14 cellular contexts compared by ENCODE assay signal in the genomic region with DNA sequence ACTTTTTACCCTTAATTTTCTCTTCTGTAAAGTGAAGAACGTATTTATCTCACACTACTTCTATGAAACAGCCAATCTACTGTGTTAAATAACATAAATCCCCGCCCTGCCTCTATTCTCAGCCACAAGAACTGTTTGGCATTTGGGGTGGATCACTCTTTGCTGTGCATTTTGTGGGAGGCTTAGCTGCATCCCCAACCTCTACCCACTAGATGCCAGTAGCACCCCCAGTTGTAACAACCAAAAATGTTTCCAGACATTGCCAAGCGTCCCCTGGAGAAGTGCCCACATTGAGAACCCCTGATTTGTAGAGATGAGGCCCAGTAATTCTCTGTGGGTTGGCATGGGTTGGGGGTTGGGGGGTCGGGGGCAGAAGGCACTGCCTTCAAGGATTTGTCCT.
DNase-seq lines count a peak whose midpoint lies in the region; ATAC-seq, FAIRE-seq and TF ChIP-seq lines count a peak whose summit lies in the region.
"Had no signal": no experiment of that assay in that cellular context is flagged by ENCODE, and none has a peak within 500 bp of the region (broad histone marks: within the 10 kb centered on the region; RNA-seq: fewer than 3 reads in every experiment).

No MANE protein-coding gene starts in this region.

- ATAC-seq in GM21367 (IDR thresholded peaks at IDR 0.05; ENCODE audit: unreplicated experiment) (peak; percentile 35), HG03097 (IDR thresholded peaks at IDR 0.05; ENCODE audit: low FRiP score, unreplicated experiment) (no peak), HG03457 (IDR thresholded peaks at IDR 0.05; ENCODE audit: unreplicated experiment) (no peak)
- ATAC-seq: T-cell had no signal

- H3K4me3 ChIP-seq in KMS-11 (IDR thresholded peaks at IDR 0.05; ENCODE audit: insufficient read depth, low read depth, low read length) (no peak overlapping the region), mucosa of rectum (ENCODE audit: low read length in 2 of 2) (peak overlapping the region in 1 of 2 donors; percentile 33), kidney (ENCODE audit: low read length in 2 of 2) (no peak overlapping the region)
- H3K4me3 ChIP-seq: heart right ventricle, left ventricle myocardium inferior, tibial artery had no signal

- peak; percentile 15 to 29 for DNase-seq in NOMO-1 (lab: John Stamatoyannopoulos, UW; ENCODE audit: unreplicated experiment in 2 of 2)
- DNase-seq in NOMO-1 treated with dmso at 0.1 percent for 144 hours (lab: John Stamatoyannopoulos, UW; ENCODE audit: unreplicated experiment): no peak
- no peak for DNase-seq in kidney
- DNase-seq: activated CD4-positive, alpha-beta T cell treated with anti-CD3 and anti-CD28 coated beads, Interleukin-2, amount 10 ng/mL, durations not matched to agents 7 days and 5 days; heart right ventricle; left ventricle myocardium inferior; T-cell; tibial artery had no signal

- H3K79me2 ChIP-seq in KMS-11 (ENCODE audit: insufficient read depth, low read depth): no peaks in the 10 kb centered on the region

- H3K9me3 ChIP-seq in mucosa of rectum (ENCODE audit: control insufficient read depth in 2 of 2, low read length in 2 of 2) (no peaks in the 10 kb centered on the region), kidney (ENCODE audit: control insufficient read depth in 1 of 2, low read length in 2 of 2) (no peaks in the 10 kb centered on the region)
- H3K9me3 ChIP-seq: heart right ventricle, left ventricle myocardium inferior, tibial artery had no signal

- H3K36me3 ChIP-seq in KMS-11 (ENCODE audit: insufficient read depth) (no peaks in the 10 kb centered on the region), mucosa of rectum (ENCODE audit: control insufficient read depth in 2 of 2, insufficient read depth in 2 of 2, low read length in 2 of 2) (no peaks in the 10 kb centered on the region), kidney (ENCODE audit: control insufficient read depth in 1 of 2, insufficient read depth in 2 of 2, low read length in 2 of 2) (no peaks in the 10 kb centered on the region)
- H3K36me3 ChIP-seq: heart right ventricle, left ventricle myocardium inferior, tibial artery had no signal

- no peaks in the 10 kb centered on the region for H4K20me1 ChIP-seq in KMS-11 (ENCODE audit: insufficient read depth)

- peak overlapping the region; percentile 98 for H3K4me2 ChIP-seq in KMS-11

- H3K27me3 ChIP-seq in KMS-11 (ENCODE audit: insufficient read depth, low read depth): no peaks in the 10 kb centered on the region
- no peaks in the 10 kb centered on the region for H3K27me3 ChIP-seq in mucosa of rectum (ENCODE audit: control insufficient read depth in 2 of 2, insufficient read depth in 2 of 2, low read length in 2 of 2)
- H3K27me3 ChIP-seq: heart right ventricle, tibial artery had no signal

- intact Hi-C loops in kidney (cut with DNase I): no loop called here

- no peak for FAIRE-seq in kidney (lab: Jason Lieb, UNC)
- FAIRE-seq: bronchial epithelial cell had no signal

- peak overlapping the region; percentile 47 for H2AFZ ChIP-seq in KMS-11 (ENCODE audit: low read depth)

- TF ChIP-seq CTCF in KMS-11 (conservative IDR thresholded peaks at IDR 0.05; ENCODE audit: low read depth, low read length): peak; percentile 80
- TF ChIP-seq CTCF in kidney (IDR thresholded peaks at IDR 0.05; ENCODE audit: borderline replicate concordance, extremely low read depth, insufficient read depth): no peak

- H3K9ac ChIP-seq in KMS-11 (peak overlapping the region; percentile 60), mucosa of rectum (ENCODE audit: low read depth in 1 of 2, low read length in 2 of 2) (peak overlapping the region; percentile 47 to 52), kidney (ENCODE audit: low read length in 2 of 2) (no peak overlapping the region)

- peaks cover 57% of the 10 kb centered on the region for H3K4me1 ChIP-seq in KMS-11 (ENCODE audit: low read depth, poor library complexity, severe bottlenecking)
- H3K4me1 ChIP-seq in mucosa of rectum (ENCODE audit: control insufficient read depth in 2 of 2, insufficient read depth in 2 of 2, low read length in 2 of 2): peaks cover 16 to 29% of the 10 kb centered on the region in 2 donors
- H3K4me1 ChIP-seq in kidney (ENCODE audit: control insufficient read depth in 1 of 2, insufficient read depth in 1 of 2, low read depth in 1 of 2, low read length in 2 of 2): no peaks in the 10 kb centered on the region
- H3K4me1 ChIP-seq: heart right ventricle, left ventricle myocardium inferior, tibial artery had no signal

- H3K27ac ChIP-seq in KMS-11 (peak overlapping the region; percentile 96), mucosa of rectum (ENCODE audit: low read depth in 2 of 2, low read length in 2 of 2) (peak overlapping the region; percentile 91), kidney (ENCODE audit: low read depth in 2 of 2, low read length in 2 of 2) (no peak overlapping the region)
- H3K27ac ChIP-seq: heart right ventricle, left ventricle myocardium inferior, tibial artery had no signal

Comparison
In these comparisons a context has a peak if more than half of its experiments do, and no peak if none do; other contexts are left out.
1. DNase-seq: peak in NOMO-1 (2 of 2); none in NOMO-1 treated with dmso at 0.1 percent for 144 hours (single experiment) and kidney (single experiment).
2. H3K27ac ChIP-seq: peak in KMS-11 (single experiment) and mucosa of rectum (2 of 2); none in kidney (0 of 2).
3. H3K9ac ChIP-seq: peak in KMS-11 (single experiment) and mucosa of rectum (2 of 2); none in kidney (0 of 2).